In genomic region chr1:9823943-9824701, GRCh38 we compare ENCODE assay signal across 8 cellular contexts. TPM values are rescaled to one million over a fixed set of nuclear protein-coding genes. Genes with fewer than 3 reads are reported as not detected.
A peak's percentile ranks its signal among the peaks of the same experiment; 100 is the strongest.
DNase-seq lines count a peak whose midpoint lies in the region; ATAC-seq and TF ChIP-seq lines count a peak whose summit lies in the region.

Gene CLSTN1, minus strand, starts transcription at chr1:9823965. Its CDS starts 232 bp downstream, at chr1:9823733.

- peak within 1 kb of the TSS; percentile 65 for H3K4me3 ChIP-seq in GM12865 (ENCODE audit: low read depth, low read length)
- H3K4me3 ChIP-seq in kidney epithelial cell (ENCODE audit: low read depth, low read length), result peak within 1 kb of the TSS; percentile 93

- H3K36me3 ChIP-seq in kidney epithelial cell (ENCODE audit: control insufficient read depth, insufficient read depth, low read length), result no peaks in the 10 kb centered on the region

- DNase-seq in GM12865 (ENCODE audit: low read depth), result peak; percentile 93
- peak; percentile 78 for DNase-seq in NCI-H226
- DNase-seq in activated CD4-positive, alpha-beta T cell treated with anti-CD3 and anti-CD28 coated beads for 24 hours (ENCODE audit: low read depth in 2 of 2), result peak; percentile 87 to 88
- peak; percentile 97 for DNase-seq in cerebellum (ENCODE audit: low spot score)
- no peak for DNase-seq in kidney epithelial cell (ENCODE audit: low read depth)
- peak; percentile 78 to 84 for DNase-seq in stimulated activated CD4-positive, alpha-beta T cell treated with anti-CD3 and anti-CD28 coated beads, Interleukin-15, amount 100 ng/mL, for 1 hour (ENCODE audit: low read depth in 1 of 2, low spot score in 1 of 2)

- ATAC-seq in HG02970 (IDR thresholded peaks at IDR 0.05; ENCODE audit: low FRiP score, unreplicated experiment) (peak; percentile 68), HG03378 (IDR thresholded peaks at IDR 0.05; ENCODE audit: unreplicated experiment) (no peak)

- H3K27me3 ChIP-seq in kidney epithelial cell (ENCODE audit: control insufficient read depth, insufficient read depth, low read length), result no peaks in the 10 kb centered on the region

- TF ChIP-seq CTCF in GM12865 (IDR thresholded peaks at IDR 0.05; ENCODE audit: insufficient read depth, low read depth, low read length, missing control alignments), result no peak
- TF ChIP-seq CTCF in kidney epithelial cell (IDR thresholded peaks at IDR 0.05; ENCODE audit: insufficient read depth, low read length, poor library complexity, severe bottlenecking), result no peak

RNA-seq across cellular contexts. Expression of gene CLSTN1, which starts in this region (rescaled TPM):
- total RNA-seq in cerebellum (94.4 TPM), kidney epithelial cell (115 TPM in 2 replicates)
